ENCODE assay signal across 35 cellular contexts in genomic region chr3:119170821-119171220, GRCh38. TPM values are rescaled to one million over a fixed set of nuclear protein-coding genes. Genes with fewer than 3 reads are reported as not detected.
"Had no signal": no experiment of that assay in that cellular context is flagged by ENCODE, and none has a peak within 500 bp of the region (broad histone marks: within the 10 kb centered on the region; RNA-seq: fewer than 3 reads in every experiment).

No MANE protein-coding gene starts in this region.

- H3K36me3 ChIP-seq: esophagus squamous epithelium, gastrocnemius medialis, heart left ventricle, pancreas, right atrium auricular region, suprapubic skin, transverse colon, upper lobe of right lung, vagina had no signal

- H3K4me1 Mint-ChIP-seq: naive thymus-derived CD8-positive, alpha-beta T cell; nephron progenitor cell; stimulated activated naive CD8-positive, alpha-beta T cell treated with anti-CD3 and anti-CD28 coated beads, Interleukin-15, amount 100 ng/mL, for 72 hours had no signal

- H3K36me3 Mint-ChIP-seq: mesothelial cell of epicardium; naive thymus-derived CD8-positive, alpha-beta T cell had no signal

- H3K9me3 ChIP-seq: esophagus squamous epithelium, gastrocnemius medialis, heart left ventricle, pancreas, right atrium auricular region, suprapubic skin, transverse colon, upper lobe of right lung, vagina had no signal

- H3K27ac ChIP-seq: esophagus squamous epithelium, gastrocnemius medialis, heart left ventricle, hepatocyte, pancreas, right atrium auricular region, suprapubic skin, transverse colon, upper lobe of right lung, vagina had no signal

- H3K27me3 Mint-ChIP-seq: progenitor cell of endocrine pancreas had no signal

- DNase-seq: cortex of kidney; effector memory CD8-positive, alpha-beta T cell; erythroblast; esophagus squamous epithelium; gastrocnemius medialis; heart left ventricle; kidney; mesenchymal stem cell; naive thymus-derived CD8-positive, alpha-beta T cell; nephron progenitor cell; occipital lobe; pancreas; stimulated activated CD4-positive, alpha-beta T cell treated with anti-CD3 and anti-CD28 coated beads, Interleukin-12 subunit alpha, Interleukin-12 subunit beta, amount 100 ng/mL, for 4 hours; stimulated activated CD4-positive, alpha-beta T cell treated with anti-CD3 and anti-CD28 coated beads, Interleukin-1b, Interleukin-23, amount 100 ng/mL, for 48 hours; stimulated activated CD4-positive, alpha-beta T cell treated with anti-CD3 and anti-CD28 coated beads, Interleukin-4, amount 100 ng/mL, for 1 hour; stimulated activated CD8-positive, alpha-beta memory T cell treated with anti-CD3 and anti-CD28 coated beads, Interleukin-4, amount 100 ng/mL, for 48 hours; stimulated activated naive CD4-positive, alpha-beta T cell; stimulated activated naive CD8-positive, alpha-beta T cell treated with anti-CD3 and anti-CD28 coated beads, Interleukin-15, amount 100 ng/mL, for 72 hours; transverse colon; upper lobe of right lung had no signal

- H3K9me3 Mint-ChIP-seq: effector memory CD8-positive, alpha-beta T cell had no signal

- H2AFZ ChIP-seq: hepatocyte had no signal

- ATAC-seq: effector memory CD8-positive, alpha-beta T cell; gastrocnemius medialis; heart left ventricle; left lobe of liver; naive thymus-derived CD8-positive, alpha-beta T cell; pancreas; sciatic nerve; stimulated activated naive CD8-positive, alpha-beta T cell treated with anti-CD3 and anti-CD28 coated beads, Interleukin-15, amount 100 ng/mL, for 72 hours; upper lobe of right lung had no signal

- H3K4me1 ChIP-seq: gastrocnemius medialis, heart left ventricle, right atrium auricular region, suprapubic skin, upper lobe of right lung, vagina had no signal

- H3K4me3 Mint-ChIP-seq: effector memory CD8-positive, alpha-beta T cell; mesothelial cell of epicardium; naive thymus-derived CD8-positive, alpha-beta T cell; nephron progenitor cell; stimulated activated naive CD8-positive, alpha-beta T cell treated with anti-CD3 and anti-CD28 coated beads, Interleukin-15, amount 100 ng/mL, for 72 hours had no signal

- H3K79me2 ChIP-seq: hepatocyte had no signal

- H3K4me3 ChIP-seq: esophagus squamous epithelium, gastrocnemius medialis, heart left ventricle, hepatocyte, lung, pancreas, right atrium auricular region, smooth muscle cell, suprapubic skin, transverse colon, upper lobe of right lung, vagina had no signal

- H3K27me3 ChIP-seq: esophagus squamous epithelium, gastrocnemius medialis, hepatocyte, pancreas, right atrium auricular region, suprapubic skin, transverse colon, upper lobe of right lung, vagina had no signal

- H3K27ac Mint-ChIP-seq: effector memory CD8-positive, alpha-beta T cell; mesothelial cell of epicardium; naive thymus-derived CD8-positive, alpha-beta T cell; nephron progenitor cell; progenitor cell of endocrine pancreas had no signal

- H3K4me2 ChIP-seq: hepatocyte, smooth muscle cell had no signal

RNA-seq across cellular contexts. Expression of gene UPK1B, which starts 2.6 kb away (rescaled TPM):
- total RNA-seq: dermis microvascular lymphatic vessel endothelial cell; gastrocnemius medialis; left lobe of liver; naive thymus-derived CD8-positive, alpha-beta T cell; vagina had no signal
- polyA plus RNA-seq: heart left ventricle; naive thymus-derived CD8-positive, alpha-beta T cell had no signal

RNA-seq across cellular contexts. Expression of gene TEX55, which starts 24.9 kb away (rescaled TPM):
- total RNA-seq: dermis microvascular lymphatic vessel endothelial cell; esophagus squamous epithelium; fibroblast of villous mesenchyme; gastrocnemius medialis; heart left ventricle; hepatocyte; kidney; left lobe of liver; liver; lung; mesothelial cell of epicardium; mucosa of gallbladder; naive thymus-derived CD8-positive, alpha-beta T cell; occipital lobe; pancreas; progenitor cell of endocrine pancreas; right atrium auricular region; sciatic nerve; smooth muscle cell; suprapubic skin; transverse colon; upper lobe of right lung; vagina had no signal
- polyA plus RNA-seq: heart left ventricle; hepatocyte; liver; naive thymus-derived CD8-positive, alpha-beta T cell; pancreas; smooth muscle cell; thymus had no signal
